ENCODE assay signal across 21 cellular contexts in genomic region chr5:96282020-96282419, GRCh38.
"Had no signal": no experiment of that assay in that cellular context is flagged by ENCODE, and none has a peak within 500 bp of the region (broad histone marks: within the 10 kb centered on the region; RNA-seq: fewer than 3 reads in every experiment).

No MANE protein-coding gene starts in this region.

- H3K27ac ChIP-seq: dorsolateral prefrontal cortex, esophagus muscularis mucosa, gastroesophageal sphincter, hepatocyte, lower lobe of right lung, neutrophil, ovary, right lobe of liver, suprapubic skin, thyroid gland had no signal

- H3K4me1 ChIP-seq: esophagus muscularis mucosa, gastroesophageal sphincter, lower lobe of right lung, thyroid gland had no signal

- H3K4me2 ChIP-seq: hepatocyte had no signal

- H3K79me2 ChIP-seq: hepatocyte had no signal

- ATAC-seq: gastroesophageal sphincter; left lobe of liver; lower lobe of right lung; naive thymus-derived CD8-positive, alpha-beta T cell; right lobe of liver; stimulated activated effector memory CD8-positive, alpha-beta T cell treated with anti-CD3 and anti-CD28 coated beads, Interleukin-12 subunit alpha, Interleukin-12 subunit beta, amount 100 ng/mL, for 72 hours; stimulated activated naive CD8-positive, alpha-beta T cell treated with anti-CD3 and anti-CD28 coated beads, Interleukin-15, Interleukin-2, amounts not matched to agents 100 U/mL and 50 U/mL, for 24 hours had no signal

- FAIRE-seq: urothelium cell line had no signal

- DNase-seq: cortex of kidney; dorsolateral prefrontal cortex; effector CD8-positive, alpha-beta T cell; glutamatergic neuron; lower lobe of right lung; mesendoderm; naive thymus-derived CD8-positive, alpha-beta T cell; ovary; right lobe of liver; stimulated activated CD4-positive, alpha-beta T cell treated with anti-CD3 and anti-CD28 coated beads, Interleukin-4, amount 100 ng/mL, for 1 hour; stimulated activated CD8-positive, alpha-beta memory T cell treated with anti-CD3 and anti-CD28 coated beads, Interleukin-4, amount 100 ng/mL, for 48 hours; stimulated activated naive CD8-positive, alpha-beta T cell treated with anti-CD3 and anti-CD28 coated beads, Interleukin-15, Interleukin-2, amounts not matched to agents 100 U/mL and 50 U/mL, for 24 hours; thyroid gland had no signal

- H3K4me3 ChIP-seq: dorsolateral prefrontal cortex, esophagus muscularis mucosa, gastroesophageal sphincter, hepatocyte, lower lobe of right lung, ovary, right lobe of liver, suprapubic skin, thyroid gland had no signal

- H2AFZ ChIP-seq: hepatocyte had no signal

- H3K27me3 ChIP-seq: dorsolateral prefrontal cortex, esophagus muscularis mucosa, gastroesophageal sphincter, hepatocyte, neutrophil, ovary, right lobe of liver, suprapubic skin, thyroid gland had no signal

- H3K9me3 ChIP-seq: esophagus muscularis mucosa, gastroesophageal sphincter, lower lobe of right lung, neutrophil, ovary, right lobe of liver, suprapubic skin, thyroid gland had no signal

- H3K36me3 ChIP-seq: esophagus muscularis mucosa, gastroesophageal sphincter, lower lobe of right lung, neutrophil, ovary, right lobe of liver, suprapubic skin, thyroid gland had no signal
